In the genomic region with DNA sequence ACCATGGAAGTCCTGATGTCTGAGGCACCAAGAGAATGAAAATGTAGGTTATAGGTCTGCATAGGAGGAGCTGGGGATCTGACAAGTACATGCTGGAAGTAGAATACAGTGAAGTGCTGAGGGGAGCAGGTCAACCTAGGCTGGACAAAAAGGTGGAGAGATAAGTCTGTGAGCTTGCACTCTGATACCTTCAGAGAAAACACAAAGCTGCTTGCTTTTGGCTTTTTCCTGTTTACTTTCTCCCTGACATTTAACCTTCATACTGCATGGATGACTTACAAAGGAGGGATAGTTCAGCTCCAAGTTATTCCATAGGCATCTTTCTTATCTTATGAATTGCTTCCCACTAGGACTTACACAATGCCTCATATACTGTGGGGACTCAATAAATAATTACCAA, we compare ENCODE assay signal across 16 cellular contexts.
DNase-seq lines count a peak whose midpoint lies in the region; ATAC-seq and TF ChIP-seq lines count a peak whose summit lies in the region.
"Had no signal": no experiment of that assay in that cellular context is flagged by ENCODE, and none has a peak within 500 bp of the region (broad histone marks: within the 10 kb centered on the region; RNA-seq: fewer than 3 reads in every experiment).

No MANE protein-coding gene starts in this region.

- H3K4me3 ChIP-seq in muscle layer of colon (ENCODE audit: low read depth in 1 of 2, low read length in 2 of 2) (no peak overlapping the region), GM23338 (no peak overlapping the region)
- H3K4me3 ChIP-seq: A549, BLaER1, GM12878, HAP-1 had no signal

- H3K27ac ChIP-seq in muscle layer of colon (ENCODE audit: low read depth, low read length) (peak overlapping the region; percentile 22), GM23338 (ENCODE audit: low read depth) (no peak overlapping the region)
- H3K27ac ChIP-seq: A549, BLaER1 had no signal

- H3K36me3 Mint-ChIP-seq in HFFc6 (ENCODE audit: low read depth) (no peaks in the 10 kb centered on the region), GM23338 (ENCODE audit: low read depth) (no peaks in the 10 kb centered on the region)
- H3K36me3 Mint-ChIP-seq in stimulated activated memory B cell treated with anti-CD40 and anti-IgM and Interleukin-4, amounts not matched to agents 10 μg/mL and 1 μg/mL and 100 μg/mL, for 72 hours: no peaks in the 10 kb centered on the region
- H3K36me3 Mint-ChIP-seq: CD8-positive, alpha-beta memory T cell had no signal

- H3K36me3 ChIP-seq in muscle layer of colon (ENCODE audit: insufficient read depth, low read length): no peaks in the 10 kb centered on the region
- no peaks in the 10 kb centered on the region for H3K36me3 ChIP-seq in GM23338 (ENCODE audit: insufficient read depth)
- H3K36me3 ChIP-seq: BLaER1, HAP-1 had no signal

- no peaks in the 10 kb centered on the region for H3K79me2 ChIP-seq in GM23338 (replicated peaks; ENCODE audit: insufficient read depth)

- peaks cover 45% of the 10 kb centered on the region for H3K4me1 Mint-ChIP-seq in HFFc6 (ENCODE audit: low read depth)
- H3K4me1 Mint-ChIP-seq in stimulated activated memory B cell treated with anti-CD40 and anti-IgM and Interleukin-4, amounts not matched to agents 10 μg/mL and 1 μg/mL and 100 μg/mL, for 72 hours: no peaks in the 10 kb centered on the region
- H3K4me1 Mint-ChIP-seq in GM23338: no peaks in the 10 kb centered on the region
- H3K4me1 Mint-ChIP-seq: CD8-positive, alpha-beta memory T cell had no signal

- H3F3A ChIP-seq in GM23338 (replicated peaks; ENCODE audit: low read depth): no peaks in the 10 kb centered on the region

- H3K27me3 Mint-ChIP-seq in HFFc6 (ENCODE audit: insufficient read depth): no peaks in the 10 kb centered on the region
- H3K27me3 Mint-ChIP-seq in stimulated activated memory B cell treated with anti-CD40 and anti-IgM and Interleukin-4, amounts not matched to agents 10 μg/mL and 1 μg/mL and 100 μg/mL, for 72 hours: no peaks in the 10 kb centered on the region
- H3K27me3 Mint-ChIP-seq in GM23338 (ENCODE audit: insufficient read depth, low read depth, poor library complexity): no peaks in the 10 kb centered on the region

- H4K20me1 ChIP-seq in GM23338 (replicated peaks; ENCODE audit: insufficient read depth): no peaks in the 10 kb centered on the region
- H4K20me1 ChIP-seq: BLaER1 had no signal

- no peak for DNase-seq in HFFc6
- no peak for DNase-seq in AG08396 (ENCODE audit: low spot score)
- no peak for DNase-seq in GM23338 (ENCODE audit: low spot score)
- DNase-seq: AML-193; CD8-positive, alpha-beta memory T cell; DMS79 had no signal

- no peak overlapping the region for H3K9ac ChIP-seq in muscle layer of colon (ENCODE audit: low read length)
- H3K9ac ChIP-seq: BLaER1 had no signal

- H2AFZ ChIP-seq in GM23338: no peak overlapping the region

- H3K27me3 ChIP-seq in muscle layer of colon (ENCODE audit: control insufficient read depth in 1 of 2, insufficient read depth in 2 of 2, low read length in 2 of 2): no peaks in the 10 kb centered on the region
- H3K27me3 ChIP-seq in GM23338 (ENCODE audit: insufficient read depth): no peaks in the 10 kb centered on the region
- H3K27me3 ChIP-seq: BLaER1 had no signal

- no peak overlapping the region for H3K4me2 ChIP-seq in GM23338
- H3K4me2 ChIP-seq: A549, BLaER1 had no signal

- TF ChIP-seq CTCF in HFFc6 (IDR thresholded peaks at IDR 0.05) (no peak), GM23338 (conservative IDR thresholded peaks at IDR 0.05; ENCODE audit: low read depth in 2 of 2) (no peak)

- H3K9me3 Mint-ChIP-seq in HFFc6 (no peaks in the 10 kb centered on the region), GM23338 (no peaks in the 10 kb centered on the region)
- H3K9me3 Mint-ChIP-seq in stimulated activated memory B cell treated with anti-CD40 and anti-IgM and Interleukin-4, amounts not matched to agents 10 μg/mL and 1 μg/mL and 100 μg/mL, for 72 hours: no peaks in the 10 kb centered on the region
- H3K9me3 Mint-ChIP-seq: CD8-positive, alpha-beta memory T cell had no signal

- no peak overlapping the region for H3K4me3 Mint-ChIP-seq in HFFc6
- H3K4me3 Mint-ChIP-seq in stimulated activated memory B cell treated with anti-CD40 and anti-IgM and Interleukin-4, amounts not matched to agents 10 μg/mL and 1 μg/mL and 100 μg/mL, for 72 hours: no peak overlapping the region
- no peak overlapping the region for H3K4me3 Mint-ChIP-seq in GM23338
- H3K4me3 Mint-ChIP-seq: CD8-positive, alpha-beta memory T cell had no signal

- peak; percentile 44 for ATAC-seq in SK-N-SH treated with all-trans-retinoic acid at 6 μM for 48 hours
- ATAC-seq in stimulated activated memory B cell treated with anti-CD40 and anti-IgM and Interleukin-4, amounts not matched to agents 10 μg/mL and 1 μg/mL and 100 μg/mL, for 72 hours: peak; percentile 34
- no peak for ATAC-seq in GM23338
- ATAC-seq in HG02678 (IDR thresholded peaks at IDR 0.05; ENCODE audit: unreplicated experiment): no peak
- no peak for ATAC-seq in GM19397 (IDR thresholded peaks at IDR 0.05; ENCODE audit: unreplicated experiment)
- ATAC-seq: A549, GM12878 had no signal

- peak overlapping the region; percentile 2; the same call in 1 of the 2 replicates for H3K27ac Mint-ChIP-seq in HFFc6
- no peak overlapping the region for H3K27ac Mint-ChIP-seq in stimulated activated memory B cell treated with anti-CD40 and anti-IgM and Interleukin-4, amounts not matched to agents 10 μg/mL and 1 μg/mL and 100 μg/mL, for 72 hours
- H3K27ac Mint-ChIP-seq in GM23338: no peak overlapping the region
- H3K27ac Mint-ChIP-seq: CD8-positive, alpha-beta memory T cell had no signal

- H3K9me2 ChIP-seq in GM23338 (ENCODE audit: insufficient read depth): no peaks in the 10 kb centered on the region

- no peaks in the 10 kb centered on the region for H3K9me3 ChIP-seq in muscle layer of colon (ENCODE audit: low read length)
- H3K9me3 ChIP-seq: A549, BLaER1, Caco-2, HAP-1 had no signal

- peaks cover 33% of the 10 kb centered on the region for H3K4me1 ChIP-seq in muscle layer of colon (ENCODE audit: insufficient read depth, low read length)
- H3K4me1 ChIP-seq in GM23338 (ENCODE audit: insufficient read depth): no peaks in the 10 kb centered on the region
- H3K4me1 ChIP-seq: A549, BLaER1, HAP-1 had no signal

TF ChIP-seq in SK-N-SH treated with all-trans-retinoic acid at 6 μM for 48 hours, 23 proteins besides CTCF, POLR2A, EP300 and RAD21:
- 0 out of 2 replicates have a peak, but pooled peaks have one; percentile 47 for TF ChIP-seq CSDC2 (CRISPR knock-in tag; IDR thresholded peaks at IDR 0.05)
- TF ChIP-seq, protein P1, sequence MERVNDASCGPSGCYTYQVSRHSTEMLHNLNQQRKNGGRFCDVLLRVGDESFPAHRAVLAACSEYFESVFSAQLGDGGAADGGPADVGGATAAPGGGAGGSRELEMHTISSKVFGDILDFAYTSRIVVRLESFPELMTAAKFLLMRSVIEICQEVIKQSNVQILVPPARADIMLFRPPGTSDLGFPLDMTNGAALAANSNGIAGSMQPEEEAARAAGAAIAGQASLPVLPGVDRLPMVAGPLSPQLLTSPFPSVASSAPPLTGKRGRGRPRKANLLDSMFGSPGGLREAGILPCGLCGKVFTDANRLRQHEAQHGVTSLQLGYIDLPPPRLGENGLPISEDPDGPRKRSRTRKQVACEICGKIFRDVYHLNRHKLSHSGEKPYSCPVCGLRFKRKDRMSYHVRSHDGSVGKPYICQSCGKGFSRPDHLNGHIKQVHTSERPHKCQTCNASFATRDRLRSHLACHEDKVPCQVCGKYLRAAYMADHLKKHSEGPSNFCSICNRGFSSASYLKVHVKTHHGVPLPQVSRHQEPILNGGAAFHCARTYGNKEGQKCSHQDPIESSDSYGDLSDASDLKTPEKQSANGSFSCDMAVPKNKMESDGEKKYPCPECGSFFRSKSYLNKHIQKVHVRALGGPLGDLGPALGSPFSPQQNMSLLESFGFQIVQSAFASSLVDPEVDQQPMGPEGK (CRISPR knock-in tag; IDR thresholded peaks at IDR 0.05; ENCODE audit: borderline replicate concordance): no peak

TF ChIP-seq in GM23338, 12 proteins besides CTCF, POLR2A, EP300 and RAD21:
- TF ChIP-seq ZNF114 (CRISPR knock-in tag; IDR thresholded peaks at IDR 0.05): no peak
- TF ChIP-seq ZNF331 (CRISPR knock-in tag; IDR thresholded peaks at IDR 0.05; ENCODE audit: low read depth): no peak
- no peak for TF ChIP-seq EZH2 (IDR thresholded peaks at IDR 0.05; ENCODE audit: low read depth, unreplicated experiment)
- TF ChIP-seq STAT1 (IDR thresholded peaks at IDR 0.05; ENCODE audit: unreplicated experiment): no peak
- TF ChIP-seq, protein P2, sequence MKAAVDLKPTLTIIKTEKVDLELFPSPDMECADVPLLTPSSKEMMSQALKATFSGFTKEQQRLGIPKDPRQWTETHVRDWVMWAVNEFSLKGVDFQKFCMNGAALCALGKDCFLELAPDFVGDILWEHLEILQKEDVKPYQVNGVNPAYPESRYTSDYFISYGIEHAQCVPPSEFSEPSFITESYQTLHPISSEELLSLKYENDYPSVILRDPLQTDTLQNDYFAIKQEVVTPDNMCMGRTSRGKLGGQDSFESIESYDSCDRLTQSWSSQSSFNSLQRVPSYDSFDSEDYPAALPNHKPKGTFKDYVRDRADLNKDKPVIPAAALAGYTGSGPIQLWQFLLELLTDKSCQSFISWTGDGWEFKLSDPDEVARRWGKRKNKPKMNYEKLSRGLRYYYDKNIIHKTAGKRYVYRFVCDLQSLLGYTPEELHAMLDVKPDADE (IDR thresholded peaks at IDR 0.05): no peak

Comparison
In these comparisons a context has a peak if more than half of its experiments do, and no peak if none do; other contexts are left out.
1. ATAC-seq: peak in SK-N-SH treated with all-trans-retinoic acid at 6 μM for 48 hours (single experiment) and stimulated activated memory B cell treated with anti-CD40 and anti-IgM and Interleukin-4, amounts not matched to agents 10 μg/mL and 1 μg/mL and 100 μg/mL, for 72 hours (single experiment); none in GM23338 (single experiment), HG02678 (single experiment) and GM19397 (single experiment).